Comparison of ENCODE assay signal across 8 cellular contexts in genomic region chr2:61537590-61538178, GRCh38. TPM values are rescaled to one million over a fixed set of nuclear protein-coding genes. Genes with fewer than 3 reads are reported as not detected.
A peak's percentile ranks its signal among the peaks of the same experiment; 100 is the strongest.
DNase-seq lines count a peak whose midpoint lies in the region; ATAC-seq and TF ChIP-seq lines count a peak whose summit lies in the region.

No MANE protein-coding gene starts in this region.

- H3K9me3 Mint-ChIP-seq in MCF 10A (ENCODE audit: unreplicated experiment): no peaks in the 10 kb centered on the region

- peaks cover 54% of the 10 kb centered on the region for H3K79me2 ChIP-seq in ACC112 (ENCODE audit: control insufficient read depth, insufficient read depth, low read length, unreplicated experiment)

- H2AFZ ChIP-seq in ACC112 (ENCODE audit: low read length, unreplicated experiment): no peak overlapping the region

- CTCF ChIA-PET in MCF 10A (lab: Yijun Ruan, JAX): interaction anchor here (0.6 to 1.0 kb wide), 3 partner anchors 10 to 373 kb away, joined by 3 to 5 read pairs (median 3); no protein-coding TSS in a partner anchor

- H3K27ac ChIP-seq in ACC112 (ENCODE audit: low read depth, low read length): peak overlapping the region; percentile 93
- H3K27ac ChIP-seq in HUES48 (ENCODE audit: low read depth, low read length): peak overlapping the region; percentile 98

- H3K9ac ChIP-seq in HUES48 (ENCODE audit: low read depth, low read length): peak overlapping the region; percentile 87

- peak overlapping the region; percentile 97 for H3K27ac Mint-ChIP-seq in MCF 10A (ENCODE audit: low read depth, unreplicated experiment)

- no peaks in the 10 kb centered on the region for H3K27me3 ChIP-seq in ACC112 (ENCODE audit: insufficient read depth, low read length)
- H3K27me3 ChIP-seq in HUES48 (ENCODE audit: control insufficient read depth, insufficient read depth, low read length): no peaks in the 10 kb centered on the region
- no peaks in the 10 kb centered on the region for H3K27me3 ChIP-seq in mononuclear cell (ENCODE audit: insufficient read depth, low read length)

- intact Hi-C loops in MCF 10A (cut with micrococcal nuclease): loop anchor here (1.0 to 10.0 kb wide), 4 partner anchors 99 to 357 kb away; no protein-coding TSS in a partner anchor

- H3K9me3 ChIP-seq in HUES48 (ENCODE audit: control insufficient read depth, insufficient read depth, low read length) (no peaks in the 10 kb centered on the region), mononuclear cell (ENCODE audit: low read depth, low read length) (no peaks in the 10 kb centered on the region)

- H3K4me1 Mint-ChIP-seq in MCF 10A (ENCODE audit: insufficient read depth, unreplicated experiment): peaks cover 5% of the 10 kb centered on the region

- H3K4me1 ChIP-seq in ACC112 (ENCODE audit: control insufficient read depth, insufficient read depth, low read length, unreplicated experiment) (peaks cover 23% of the 10 kb centered on the region), HUES48 (ENCODE audit: control insufficient read depth, insufficient read depth, low read length) (peaks cover 21% of the 10 kb centered on the region; the same call in 1 of the 2 replicates), mononuclear cell (ENCODE audit: insufficient read depth, low read length) (peaks cover 19% of the 10 kb centered on the region)

- H3K36me3 ChIP-seq in ACC112 (ENCODE audit: insufficient read depth, low read length) (peaks cover 4% of the 10 kb centered on the region; the same call in 1 of the 2 replicates), HUES48 (ENCODE audit: control insufficient read depth, insufficient read depth, low read length) (peaks cover 15% of the 10 kb centered on the region)

- no TSS peak for BruUV-seq in MCF 10A (replicated peaks; lab: Mats Ljungman, UMichigan)

- no peak for TF ChIP-seq CTCF in MCF 10A (IDR thresholded peaks at IDR 0.05; ENCODE audit: unreplicated experiment)

- peaks cover 16% of the 10 kb centered on the region for H3K36me3 Mint-ChIP-seq in MCF 10A (ENCODE audit: insufficient read depth, unreplicated experiment)

- no peaks in the 10 kb centered on the region for H3K27me3 Mint-ChIP-seq in MCF 10A (ENCODE audit: insufficient read depth, unreplicated experiment)

- DNase-seq in MCF 10A (ENCODE audit: unreplicated experiment): no peak
- DNase-seq in NCI-H510A (lab: John Stamatoyannopoulos, UW): no peak
- no peak for DNase-seq in SKM-1 treated with dmso at 0.1 percent for 144 hours (lab: John Stamatoyannopoulos, UW; ENCODE audit: unreplicated experiment)

- peak overlapping the region; percentile 88 for H3K4me3 Mint-ChIP-seq in MCF 10A (ENCODE audit: unreplicated experiment)

- H3K4me3 ChIP-seq in ACC112 (ENCODE audit: low read depth, low read length) (peak overlapping the region; percentile 92), HUES48 (ENCODE audit: low read depth, low read length) (peak overlapping the region; percentile 81), mononuclear cell (ENCODE audit: low read length) (peak overlapping the region; percentile 88)

- POLR2A ChIA-PET in MCF 10A (lab: Yijun Ruan, JAX): interaction anchor here (0.6 to 6.4 kb wide), 41 partner anchors 11 to 656 kb away, joined by 3 to 112 read pairs (median 4); partner anchors contain the start of genes COMMD1, FAM161A, PUS10 and SANBR

- ATAC-seq in HG02798 (IDR thresholded peaks at IDR 0.05; ENCODE audit: poor library complexity, unreplicated experiment): no peak
- ATAC-seq in HG03139 (IDR thresholded peaks at IDR 0.05; ENCODE audit: unreplicated experiment): no peak

RNA-seq across cellular contexts. Expression of gene XPO1, which starts 0.5 kb away (rescaled TPM):
- total RNA-seq in MCF 10A (2022) (131 and 148 TPM in 2 replicates), mononuclear cell (111 TPM)
